ENCODE assay signal across 1 cellular context in genomic region chr1:2226525-2227340, GRCh38.
TF ChIP-seq lines count a peak whose summit lies in the region.

No MANE protein-coding gene starts in this region.

TF ChIP-seq in K562, 482 proteins besides CTCF, POLR2A, EP300 and RAD21 (continued from another document):
- TF ChIP-seq, protein P1, sequence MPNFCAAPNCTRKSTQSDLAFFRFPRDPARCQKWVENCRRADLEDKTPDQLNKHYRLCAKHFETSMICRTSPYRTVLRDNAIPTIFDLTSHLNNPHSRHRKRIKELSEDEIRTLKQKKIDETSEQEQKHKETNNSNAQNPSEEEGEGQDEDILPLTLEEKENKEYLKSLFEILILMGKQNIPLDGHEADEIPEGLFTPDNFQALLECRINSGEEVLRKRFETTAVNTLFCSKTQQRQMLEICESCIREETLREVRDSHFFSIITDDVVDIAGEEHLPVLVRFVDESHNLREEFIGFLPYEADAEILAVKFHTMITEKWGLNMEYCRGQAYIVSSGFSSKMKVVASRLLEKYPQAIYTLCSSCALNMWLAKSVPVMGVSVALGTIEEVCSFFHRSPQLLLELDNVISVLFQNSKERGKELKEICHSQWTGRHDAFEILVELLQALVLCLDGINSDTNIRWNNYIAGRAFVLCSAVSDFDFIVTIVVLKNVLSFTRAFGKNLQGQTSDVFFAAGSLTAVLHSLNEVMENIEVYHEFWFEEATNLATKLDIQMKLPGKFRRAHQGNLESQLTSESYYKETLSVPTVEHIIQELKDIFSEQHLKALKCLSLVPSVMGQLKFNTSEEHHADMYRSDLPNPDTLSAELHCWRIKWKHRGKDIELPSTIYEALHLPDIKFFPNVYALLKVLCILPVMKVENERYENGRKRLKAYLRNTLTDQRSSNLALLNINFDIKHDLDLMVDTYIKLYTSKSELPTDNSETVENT (CRISPR knock-in tag; IDR thresholded peaks at IDR 0.05), result peak; percentile 51; the same call in 1 of the 2 replicates
- TF ChIP-seq UBTF (IDR thresholded peaks at IDR 0.05; ENCODE audit: borderline replicate concordance in 1 of 2, low read depth in 2 of 2, low read length in 2 of 2), result no peak
- TF ChIP-seq FOXP4 (CRISPR knock-in tag; IDR thresholded peaks at IDR 0.05; ENCODE audit: borderline replicate concordance), result 0 out of 2 replicates have a peak, but pooled peaks have one; percentile 18
- TF ChIP-seq AFF1 (IDR thresholded peaks at IDR 0.05; ENCODE audit: low read depth in 1 of 2, partially characterized antibody in 2 of 2), result no peak
- TF ChIP-seq BRD4 (IDR thresholded peaks at IDR 0.05), result 0 out of 2 replicates have a peak, but pooled peaks have one; percentile 23
- no peak for TF ChIP-seq MIER1 (IDR thresholded peaks at IDR 0.05; ENCODE audit: low read depth)
- TF ChIP-seq PTBP1 (IDR thresholded peaks at IDR 0.05; ENCODE audit: low read depth, low read length), result no peak
- peak; percentile 36; the same call in 1 of the 2 replicates for TF ChIP-seq ZNF263 (CRISPR knock-in tag; IDR thresholded peaks at IDR 0.05; ENCODE audit: borderline replicate concordance)
- peak; percentile 2; the same call in 1 of the 2 replicates for TF ChIP-seq BHLHE40 (IDR thresholded peaks at IDR 0.05; ENCODE audit: low read length)
- TF ChIP-seq CSDE1 (IDR thresholded peaks at IDR 0.05), result no peak
- 0 out of 2 replicates have a peak, but pooled peaks have one; percentile 3 for TF ChIP-seq MTA3 (IDR thresholded peaks at IDR 0.05; ENCODE audit: borderline replicate concordance)
- no peak for TF ChIP-seq ZNF311 (CRISPR knock-in tag; IDR thresholded peaks at IDR 0.05)
- peak; percentile 66 for TF ChIP-seq PCBP1 (IDR thresholded peaks at IDR 0.05; ENCODE audit: low read depth, low read length, poor library complexity, severe bottlenecking)
- TF ChIP-seq, protein P2, sequence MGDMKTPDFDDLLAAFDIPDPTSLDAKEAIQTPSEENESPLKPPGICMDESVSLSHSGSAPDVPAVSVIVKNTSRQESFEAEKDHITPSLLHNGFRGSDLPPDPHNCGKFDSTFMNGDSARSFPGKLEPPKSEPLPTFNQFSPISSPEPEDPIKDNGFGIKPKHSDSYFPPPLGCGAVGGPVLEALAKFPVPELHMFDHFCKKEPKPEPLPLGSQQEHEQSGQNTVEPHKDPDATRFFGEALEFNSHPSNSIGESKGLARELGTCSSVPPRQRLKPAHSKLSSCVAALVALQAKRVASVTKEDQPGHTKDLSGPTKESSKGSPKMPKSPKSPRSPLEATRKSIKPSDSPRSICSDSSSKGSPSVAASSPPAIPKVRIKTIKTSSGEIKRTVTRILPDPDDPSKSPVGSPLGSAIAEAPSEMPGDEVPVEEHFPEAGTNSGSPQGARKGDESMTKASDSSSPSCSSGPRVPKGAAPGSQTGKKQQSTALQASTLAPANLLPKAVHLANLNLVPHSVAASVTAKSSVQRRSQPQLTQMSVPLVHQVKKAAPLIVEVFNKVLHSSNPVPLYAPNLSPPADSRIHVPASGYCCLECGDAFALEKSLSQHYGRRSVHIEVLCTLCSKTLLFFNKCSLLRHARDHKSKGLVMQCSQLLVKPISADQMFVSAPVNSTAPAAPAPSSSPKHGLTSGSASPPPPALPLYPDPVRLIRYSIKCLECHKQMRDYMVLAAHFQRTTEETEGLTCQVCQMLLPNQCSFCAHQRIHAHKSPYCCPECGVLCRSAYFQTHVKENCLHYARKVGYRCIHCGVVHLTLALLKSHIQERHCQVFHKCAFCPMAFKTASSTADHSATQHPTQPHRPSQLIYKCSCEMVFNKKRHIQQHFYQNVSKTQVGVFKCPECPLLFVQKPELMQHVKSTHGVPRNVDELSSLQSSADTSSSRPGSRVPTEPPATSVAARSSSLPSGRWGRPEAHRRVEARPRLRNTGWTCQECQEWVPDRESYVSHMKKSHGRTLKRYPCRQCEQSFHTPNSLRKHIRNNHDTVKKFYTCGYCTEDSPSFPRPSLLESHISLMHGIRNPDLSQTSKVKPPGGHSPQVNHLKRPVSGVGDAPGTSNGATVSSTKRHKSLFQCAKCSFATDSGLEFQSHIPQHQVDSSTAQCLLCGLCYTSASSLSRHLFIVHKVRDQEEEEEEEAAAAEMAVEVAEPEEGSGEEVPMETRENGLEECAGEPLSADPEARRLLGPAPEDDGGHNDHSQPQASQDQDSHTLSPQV (IDR thresholded peaks at IDR 0.05), result no peak
- 0 out of 2 replicates have a peak, but pooled peaks have one; percentile 8 for TF ChIP-seq ZBTB40 (IDR thresholded peaks at IDR 0.05)
- no peak for TF ChIP-seq ZBTB40 (CRISPR knock-in tag; IDR thresholded peaks at IDR 0.05)
